ENCODE assay signal across 10 cellular contexts in genomic region chr1:48878191-48878940, GRCh38.
A peak's percentile ranks its signal among the peaks of the same experiment; 100 is the strongest.
DNase-seq lines count a peak whose midpoint lies in the region; ATAC-seq and TF ChIP-seq lines count a peak whose summit lies in the region.
"Had no signal": no experiment of that assay in that cellular context is flagged by ENCODE, and none has a peak within 500 bp of the region (broad histone marks: within the 10 kb centered on the region; RNA-seq: fewer than 3 reads in every experiment).

No MANE protein-coding gene starts in this region.

- H3K4me3 ChIP-seq in NB4 (ENCODE audit: low read depth, low read length) (no peak overlapping the region), cardiac fibroblast (replicated peaks in 1 of 2; ENCODE audit: low read depth in 2 of 2, low read length in 2 of 2) (no peak overlapping the region)

- ATAC-seq in GM18502 (IDR thresholded peaks at IDR 0.05; ENCODE audit: poor library complexity, unreplicated experiment), result no peak
- ATAC-seq in left ventricle myocardium superior, result no peak
- ATAC-seq: T-helper 17 cell had no signal

- TF ChIP-seq CTCF in NB4 (IDR thresholded peaks at IDR 0.05; ENCODE audit: low read depth, low read length) (no peak), cardiac fibroblast (IDR thresholded peaks at IDR 0.05; ENCODE audit: low read depth, low read length) (no peak)

- no peak for TF ChIP-seq POLR2A in NB4 (IDR thresholded peaks at IDR 0.05; ENCODE audit: extremely low read depth, insufficient read length)

- intact Hi-C loops in left ventricle myocardium superior (cut with micrococcal nuclease), result no loop called here

- DNase-seq in DMS153 (lab: John Stamatoyannopoulos, UW) (peak; percentile 55), NB4 (ENCODE audit: low read depth) (peak; percentile 15), cardiac fibroblast (ENCODE audit: low read depth in 2 of 2) (peak; percentile 84 to 88), non-pigmented ciliary epithelial cell (ENCODE audit: low read depth) (peak; percentile 82), left ventricle myocardium superior (no peak), ureter (ENCODE audit: low spot score) (no peak)
- no peak for DNase-seq in activated CD4-positive, alpha-beta T cell treated with anti-CD3 and anti-CD28 coated beads, Interleukin-2, amount 50 U/mL, for 1 hour
- DNase-seq: NCI-H187, T-helper 17 cell had no signal

Comparison
In these comparisons a context has a peak if more than half of its experiments do, and no peak if none do; other contexts are left out.
1. DNase-seq: peak in DMS153 (single experiment), NB4 (single experiment), cardiac fibroblast (2 of 2) and non-pigmented ciliary epithelial cell (single experiment); none in left ventricle myocardium superior (single experiment), ureter (single experiment) and activated CD4-positive, alpha-beta T cell treated with anti-CD3 and anti-CD28 coated beads, Interleukin-2, amount 50 U/mL, for 1 hour (single experiment).